In the genomic region with DNA sequence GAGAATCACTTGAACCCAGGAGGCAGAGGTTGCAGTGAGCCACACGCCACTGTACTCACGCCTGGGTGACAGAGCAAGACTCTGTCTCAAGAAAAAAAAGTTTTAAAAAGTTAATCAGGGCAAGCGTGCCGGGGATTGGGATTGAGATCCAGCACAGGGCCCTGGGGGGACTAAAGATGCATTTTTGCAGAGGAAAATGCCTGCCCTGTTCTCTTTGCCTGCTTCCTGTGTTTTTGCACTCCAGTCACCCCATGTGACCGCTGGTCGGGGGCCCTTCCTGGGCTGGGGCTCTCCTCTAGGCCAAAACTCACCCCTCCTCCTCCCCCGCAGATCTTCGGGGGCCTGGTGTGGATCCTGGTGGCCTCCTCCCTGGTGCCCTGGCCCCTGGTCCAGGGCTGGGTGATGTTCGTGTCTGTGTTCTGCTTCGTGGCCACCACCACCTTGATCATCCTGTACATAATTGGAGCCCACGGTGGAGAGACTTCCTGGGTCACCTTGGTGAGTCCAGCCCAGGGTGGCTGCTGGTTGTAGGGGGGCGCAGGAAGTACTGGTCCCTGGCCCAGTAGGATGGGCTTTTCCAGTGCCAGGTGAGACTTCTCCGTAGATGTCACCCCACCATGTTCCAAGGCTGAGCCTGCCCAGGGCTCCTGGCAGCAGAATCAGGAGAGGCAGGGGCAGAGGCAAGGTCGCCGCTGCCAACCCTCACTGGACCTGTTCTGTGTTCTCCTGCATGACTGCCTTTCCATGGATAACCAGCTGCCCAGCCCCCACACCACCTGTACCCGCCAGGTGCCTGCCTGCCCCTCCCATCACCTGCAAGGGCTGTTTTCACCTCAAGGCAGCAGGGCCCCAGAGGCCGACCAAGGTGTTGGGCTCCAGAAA, we compare ENCODE assay signal across 14 cellular contexts. TPM values are rescaled to one million over a fixed set of nuclear protein-coding genes. Genes with fewer than 3 reads are reported as not detected.
DNase-seq lines count a peak whose midpoint lies in the region; ATAC-seq and TF ChIP-seq lines count a peak whose summit lies in the region.
"Had no signal": no experiment of that assay in that cellular context is flagged by ENCODE, and none has a peak within 500 bp of the region (broad histone marks: within the 10 kb centered on the region; RNA-seq: fewer than 3 reads in every experiment).

No MANE protein-coding gene starts in this region.

- DNase-seq in cardiac septum (ENCODE audit: low spot score) (peak; percentile 46), left cardiac atrium (no peak), NCI-H345 (lab: John Stamatoyannopoulos, UW) (peak; percentile 46), upper lobe of right lung (peak; percentile 61), testis (no peak), uterus (no peak)
- DNase-seq in effector memory CD4-positive, alpha-beta T cell: no peak
- DNase-seq: AML-193, NCI-H1930, pancreas, small intestine had no signal

- ATAC-seq in left cardiac atrium: no peak
- ATAC-seq in upper lobe of right lung: no peak
- no peak for ATAC-seq in GM21825 (IDR thresholded peaks at IDR 0.05; ENCODE audit: unreplicated experiment)
- ATAC-seq: pancreas had no signal

- TF ChIP-seq POLR2A in testis (IDR thresholded peaks at IDR 0.05) (no peak), uterus (IDR thresholded peaks at IDR 0.05) (no peak)

- intact Hi-C loops in cardiac septum (cut with DNase I): no loop called here
- intact Hi-C loops in left cardiac atrium (cut with DNase I): no loop called here
- intact Hi-C loops in upper lobe of right lung (cut with DNase I): no loop called here
- intact Hi-C loops in testis (cut with DNase I; ENCODE audit: low total_unique reads): no loop called here
- intact Hi-C loops in uterus (cut with DNase I; ENCODE audit: low total_unique reads): no loop called here

- H3K27me3 ChIP-seq in effector memory CD4-positive, alpha-beta T cell (replicated peaks; ENCODE audit: control insufficient read depth, insufficient read depth, low read length, poor library complexity, severe bottlenecking): no peaks in the 10 kb centered on the region
- H3K27me3 ChIP-seq in upper lobe of right lung: no peaks in the 10 kb centered on the region
- H3K27me3 ChIP-seq in testis: no peaks in the 10 kb centered on the region
- no peaks in the 10 kb centered on the region for H3K27me3 ChIP-seq in uterus
- H3K27me3 ChIP-seq: pancreas, SJSA1 had no signal

- TF ChIP-seq CTCF in upper lobe of right lung (IDR thresholded peaks at IDR 0.05): no peak
- no peak for TF ChIP-seq CTCF in testis (IDR thresholded peaks at IDR 0.05)
- no peak for TF ChIP-seq CTCF in uterus (IDR thresholded peaks at IDR 0.05)

- peaks cover 6% of the 10 kb centered on the region for H3K4me1 ChIP-seq in effector memory CD4-positive, alpha-beta T cell (ENCODE audit: control insufficient read depth, insufficient read depth, low read length, poor library complexity, severe bottlenecking)
- H3K4me1 ChIP-seq in upper lobe of right lung (peaks cover 4% of the 10 kb centered on the region), testis (no peaks in the 10 kb centered on the region), uterus (no peaks in the 10 kb centered on the region)
- H3K4me1 ChIP-seq: pancreas, SJSA1 had no signal

- H3K9me3 ChIP-seq in effector memory CD4-positive, alpha-beta T cell (ENCODE audit: control insufficient read depth, low read length): no peaks in the 10 kb centered on the region
- H3K9me3 ChIP-seq in upper lobe of right lung (no peaks in the 10 kb centered on the region), testis (no peaks in the 10 kb centered on the region), uterus (no peaks in the 10 kb centered on the region)
- H3K9me3 ChIP-seq: pancreas, SJSA1 had no signal

- peaks cover 41% of the 10 kb centered on the region for H3K36me3 ChIP-seq in effector memory CD4-positive, alpha-beta T cell (ENCODE audit: control insufficient read depth, insufficient read depth, low read length)
- no peaks in the 10 kb centered on the region for H3K36me3 ChIP-seq in upper lobe of right lung
- no peaks in the 10 kb centered on the region for H3K36me3 ChIP-seq in testis (ENCODE audit: low read depth, missing control alignments)
- H3K36me3 ChIP-seq in uterus: no peaks in the 10 kb centered on the region
- H3K36me3 ChIP-seq: pancreas, SJSA1 had no signal

- no peak overlapping the region for H3K4me3 ChIP-seq in effector memory CD4-positive, alpha-beta T cell (ENCODE audit: insufficient read depth, low read depth, low read length, poor library complexity, severe bottlenecking)
- no peak overlapping the region for H3K4me3 ChIP-seq in upper lobe of right lung
- no peak overlapping the region for H3K4me3 ChIP-seq in testis
- no peak overlapping the region for H3K4me3 ChIP-seq in uterus
- H3K4me3 ChIP-seq: pancreas, SJSA1 had no signal

- H3K27ac ChIP-seq in effector memory CD4-positive, alpha-beta T cell (ENCODE audit: insufficient read depth, low read length, poor library complexity, severe bottlenecking): peak overlapping the region; percentile 21
- H3K27ac ChIP-seq in upper lobe of right lung (no peak overlapping the region), testis (no peak overlapping the region), uterus (no peak overlapping the region)
- H3K27ac ChIP-seq: pancreas, SJSA1 had no signal

- 79 to 88% methylated on average over 10 to 17 of the region's 17 CpGs for WGBS in testis, 2 donors

RNA-seq across cellular contexts. Expression of gene MAL, which starts 22.4 kb away (rescaled TPM):
- 8.3 TPM for total RNA-seq in cardiac septum
- 1 to 10 TPM; 5.8 to 7.8 TPM for total RNA-seq in left cardiac atrium
- 21.2 TPM for total RNA-seq in upper lobe of right lung
- total RNA-seq in testis: under 1 TPM; 0.62 to 0.79 TPM
- polyA plus RNA-seq in testis (ENCODE audit: insufficient read depth, low read depth, low replicate concordance): 1.3 TPM
- total RNA-seq in uterus: 1 to 10 TPM in 2 of 4 donors, under 1 TPM in 1, not detected in 1; 0.29 to 1.7 (median 1.6) TPM
- total RNA-seq: LHCN-M2, SJSA1 had no signal

Comparison
In these comparisons a context has a peak if more than half of its experiments do, and no peak if none do; other contexts are left out.
1. DNase-seq: peak in cardiac septum (single experiment), NCI-H345 (single experiment) and upper lobe of right lung (single experiment); none in left cardiac atrium (single experiment), effector memory CD4-positive, alpha-beta T cell (0 of 3), testis (single experiment) and uterus (0 of 2).